34 cellular contexts compared by ENCODE assay signal in genomic region chr18:76644580-76644979, GRCh38.
"Had no signal": no experiment of that assay in that cellular context is flagged by ENCODE, and none has a peak within 500 bp of the region (broad histone marks: within the 10 kb centered on the region; RNA-seq: fewer than 3 reads in every experiment).

No MANE protein-coding gene starts in this region.

- H3K4me3 ChIP-seq: MG63 had no signal

- H3K27me3 ChIP-seq: MG63 had no signal

- H3K36me3 ChIP-seq: MG63 had no signal

- H3K9me3 ChIP-seq: MG63 had no signal

- DNase-seq: Karpas-422, Kasumi-1, MG63, MM.1S, MV-4-11, NCI-H1048, NCI-H1092, NCI-H1092 treated with DMSO at 0.1 percent for 48 hours, NCI-H1105, NCI-H1105 treated with DMSO at 0.1 percent for 48 hours, NCI-H1417, NCI-H1417 treated with DMSO at 0.1 percent for 48 hours, NCI-H1436, NCI-H1436 treated with DMSO at 0.1 percent for 48 hours, NCI-H146, NCI-H1694, NCI-H1694 treated with DMSO at 0.1 percent for 48 hours, NCI-H187, NCI-H187 treated with DMSO at 0.1 percent for 48 hours, NCI-H1930, NCI-H2029, NCI-H2029 treated with DMSO at 0.1 percent for 48 hours, NCI-H2081, NCI-H2081 treated with DMSO at 0.1 percent for 48 hours, NCI-H2107, NCI-H2171, NCI-H2171 treated with DMSO at 0.1 percent for 48 hours, NCI-H2227 treated with DMSO at 0.1 percent for 48 hours, NCI-H226, NCI-H345, NCI-H446, NCI-H446 treated with DMSO at 0.1 percent for 48 hours, NCI-H510A, NCI-H510A treated with DMSO at 0.1 percent for 48 hours had no signal
